ENCODE assay signal across 13 cellular contexts in the genomic region with DNA sequence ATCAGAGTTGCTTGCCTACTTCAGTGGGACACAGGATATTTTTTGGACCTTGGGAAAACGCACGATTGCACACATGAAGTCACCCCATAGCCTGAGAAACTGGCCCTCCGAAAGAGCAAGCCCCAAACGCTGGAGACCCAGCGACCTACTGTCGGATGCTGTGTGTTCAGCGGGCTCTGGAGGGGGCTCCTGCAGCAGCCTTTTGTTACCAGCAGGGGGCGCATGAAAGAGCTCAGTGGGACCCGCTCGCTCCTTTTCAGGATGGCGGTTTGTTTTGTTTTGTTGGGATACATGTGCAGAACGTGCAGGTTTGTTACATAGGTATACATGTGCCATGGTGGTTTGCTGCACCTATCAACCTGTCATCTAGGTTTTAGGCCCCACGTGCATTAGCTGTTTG. TPM values are rescaled to one million over a fixed set of nuclear protein-coding genes. Genes with fewer than 3 reads are reported as not detected.
DNase-seq lines count a peak whose midpoint lies in the region; ATAC-seq, FAIRE-seq and TF ChIP-seq lines count a peak whose summit lies in the region.
"Had no signal": no experiment of that assay in that cellular context is flagged by ENCODE, and none has a peak within 500 bp of the region (broad histone marks: within the 10 kb centered on the region; RNA-seq: fewer than 3 reads in every experiment).

No MANE protein-coding gene starts in this region.

- DNase-seq in A549 (ENCODE audit: low read depth in 1 of 2, low spot score in 1 of 2) (peak in 1 of 2 experiments; percentile 28), D341Med (ENCODE audit: low spot score) (peak; percentile 21), PC-3 (no peak), foreskin fibroblast (no peak), GF-D8 (lab: John Stamatoyannopoulos, UW) (no peak), NCI-H2029 treated with DMSO at 0.1 percent for 48 hours (lab: John Stamatoyannopoulos, UW) (no peak), GOT3 (lab: John Stamatoyannopoulos, UW) (no peak)
- DNase-seq: activated CD4-positive, alpha-beta T cell treated with anti-CD3 and anti-CD28 coated beads, Interleukin-2, amount 50 U/mL, for 4 hours; kidney glomerular epithelial cell; SJCRH30 had no signal

- no peak overlapping the region for H3K27ac ChIP-seq in A549
- no peak overlapping the region for H3K27ac ChIP-seq in PC-3 (ENCODE audit: low read length)
- H3K27ac ChIP-seq: parathyroid adenoma, SJCRH30, tibial nerve had no signal

- TF ChIP-seq POLR2A in A549 (IDR thresholded peaks at IDR 0.05; ENCODE audit: low read length) = no peak

- no peak overlapping the region for H3K9ac ChIP-seq in PC-3 (ENCODE audit: low read length)
- H3K9ac ChIP-seq: parathyroid adenoma had no signal

- TF ChIP-seq EP300 in A549 (IDR thresholded peaks at IDR 0.05) = no peak

- H3K4me3 ChIP-seq in A549 (no peak overlapping the region), PC-3 (ENCODE audit: low read length) (no peak overlapping the region), foreskin fibroblast (ENCODE audit: low read depth in 1 of 2, low read length in 2 of 2) (no peak overlapping the region)
- H3K4me3 ChIP-seq: SJCRH30, tibial nerve had no signal

- ATAC-seq in A549 (peak in 1 of 2 experiments; percentile 67; a peak in 3 of 6 replicates), PC-3 (no peak), GM18867 (IDR thresholded peaks at IDR 0.05; ENCODE audit: unreplicated experiment) (no peak)

- 72% methylated on average over 13 of the region's 13 CpGs for WGBS in A549 (ENCODE audit: missing lambda C conversion rate)

- H3K9me2 ChIP-seq in PC-3 (replicated peaks; ENCODE audit: low read length) = no peaks in the 10 kb centered on the region

- no peak for TF ChIP-seq RAD21 in A549 (conservative IDR thresholded peaks at IDR 0.05 in 1 of 2, IDR thresholded peaks at IDR 0.05 in 1 of 2)

- H3K4me2 ChIP-seq in A549 (no peak overlapping the region), PC-3 (ENCODE audit: low read length) (no peak overlapping the region)

- no TSS peak for BruUV-seq in PC-3 (replicated peaks; lab: Mats Ljungman, UMichigan)

- H3K9me3 ChIP-seq in A549 (no peaks in the 10 kb centered on the region), PC-3 (ENCODE audit: low read length) (no peaks in the 10 kb centered on the region)
- H3K9me3 ChIP-seq: SJCRH30, tibial nerve had no signal

- POLR2A ChIA-PET in A549 (lab: Yijun Ruan, JAX) = no interaction called here
- POLR2A ChIA-PET in PC-3 (lab: Charles Lee; ENCODE audit: unreplicated experiment) = no interaction called here

- H3K4me1 ChIP-seq in A549 = no peaks in the 10 kb centered on the region
- H3K4me1 ChIP-seq in PC-3 (ENCODE audit: insufficient read depth, low read length) = no peaks in the 10 kb centered on the region
- H3K4me1 ChIP-seq: parathyroid adenoma had no signal

- no peak for FAIRE-seq in A549 (lab: Jason Lieb, UNC)

- intact Hi-C loops in PC-3 (cut with micrococcal nuclease) = no loop called here

- H3K27me3 ChIP-seq in PC-3 (ENCODE audit: low read length) = no peaks in the 10 kb centered on the region
- H3K27me3 ChIP-seq: SJCRH30, tibial nerve had no signal

- no peaks in the 10 kb centered on the region for H3K36me3 ChIP-seq in PC-3 (ENCODE audit: low read depth, low read length)
- H3K36me3 ChIP-seq: SJCRH30 had no signal

- H4K20me1 ChIP-seq in PC-3 (ENCODE audit: low read length) = no peaks in the 10 kb centered on the region

- H3F3A ChIP-seq in PC-3 (ENCODE audit: low read length, unreplicated experiment) = no peaks in the 10 kb centered on the region

- no peaks in the 10 kb centered on the region for H3K79me2 ChIP-seq in PC-3 (ENCODE audit: low read length)
- H3K79me2 ChIP-seq: parathyroid adenoma had no signal

- CTCF ChIA-PET in A549 (lab: Yijun Ruan, JAX) (interaction anchor here (1.1 to 18.5 kb wide), 4 partner anchors 14 to 108 kb away, joined by 3 to 315 read pairs (median 100); no protein-coding TSS in a partner anchor), PC-3 (lab: Charles Lee) (no interaction called here)

- TF ChIP-seq CTCF in A549 (IDR thresholded peaks at IDR 0.05) = peak; percentile 25; the same call in 2 of the 3 replicates
- TF ChIP-seq CTCF in PC-3 (conservative IDR thresholded peaks at IDR 0.05; ENCODE audit: low read depth, low read length) = peak; percentile 41; the same call in 1 of the 2 replicates
- TF ChIP-seq CTCF in foreskin fibroblast (IDR thresholded peaks at IDR 0.05; ENCODE audit: low read depth, low read length) = peak; percentile 21

- H2AFZ ChIP-seq in PC-3 (ENCODE audit: low read length) = no peak overlapping the region
- H2AFZ ChIP-seq: parathyroid adenoma had no signal

TF ChIP-seq in A549, 52 proteins besides CTCF, POLR2A, EP300 and RAD21:
- TF ChIP-seq, protein P1, sequence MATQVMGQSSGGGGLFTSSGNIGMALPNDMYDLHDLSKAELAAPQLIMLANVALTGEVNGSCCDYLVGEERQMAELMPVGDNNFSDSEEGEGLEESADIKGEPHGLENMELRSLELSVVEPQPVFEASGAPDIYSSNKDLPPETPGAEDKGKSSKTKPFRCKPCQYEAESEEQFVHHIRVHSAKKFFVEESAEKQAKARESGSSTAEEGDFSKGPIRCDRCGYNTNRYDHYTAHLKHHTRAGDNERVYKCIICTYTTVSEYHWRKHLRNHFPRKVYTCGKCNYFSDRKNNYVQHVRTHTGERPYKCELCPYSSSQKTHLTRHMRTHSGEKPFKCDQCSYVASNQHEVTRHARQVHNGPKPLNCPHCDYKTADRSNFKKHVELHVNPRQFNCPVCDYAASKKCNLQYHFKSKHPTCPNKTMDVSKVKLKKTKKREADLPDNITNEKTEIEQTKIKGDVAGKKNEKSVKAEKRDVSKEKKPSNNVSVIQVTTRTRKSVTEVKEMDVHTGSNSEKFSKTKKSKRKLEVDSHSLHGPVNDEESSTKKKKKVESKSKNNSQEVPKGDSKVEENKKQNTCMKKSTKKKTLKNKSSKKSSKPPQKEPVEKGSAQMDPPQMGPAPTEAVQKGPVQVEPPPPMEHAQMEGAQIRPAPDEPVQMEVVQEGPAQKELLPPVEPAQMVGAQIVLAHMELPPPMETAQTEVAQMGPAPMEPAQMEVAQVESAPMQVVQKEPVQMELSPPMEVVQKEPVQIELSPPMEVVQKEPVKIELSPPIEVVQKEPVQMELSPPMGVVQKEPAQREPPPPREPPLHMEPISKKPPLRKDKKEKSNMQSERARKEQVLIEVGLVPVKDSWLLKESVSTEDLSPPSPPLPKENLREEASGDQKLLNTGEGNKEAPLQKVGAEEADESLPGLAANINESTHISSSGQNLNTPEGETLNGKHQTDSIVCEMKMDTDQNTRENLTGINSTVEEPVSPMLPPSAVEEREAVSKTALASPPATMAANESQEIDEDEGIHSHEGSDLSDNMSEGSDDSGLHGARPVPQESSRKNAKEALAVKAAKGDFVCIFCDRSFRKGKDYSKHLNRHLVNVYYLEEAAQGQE (IDR thresholded peaks at IDR 0.05) = no peak
- TF ChIP-seq RFX5 (IDR thresholded peaks at IDR 0.05) (no peak), MAX (IDR thresholded peaks at IDR 0.05) (no peak), HEYL (CRISPR knock-in tag; IDR thresholded peaks at IDR 0.05) (no peak), HES2 (IDR thresholded peaks at IDR 0.05) (no peak), TFCP2L1 (CRISPR knock-in tag; IDR thresholded peaks at IDR 0.05) (no peak), CHD2 (IDR thresholded peaks at IDR 0.05; ENCODE audit: low read length, partially characterized antibody) (no peak), CBX2 (IDR thresholded peaks at IDR 0.05; ENCODE audit: borderline replicate concordance, low read depth) (no peak), ATOH8 (CRISPR knock-in tag; IDR thresholded peaks at IDR 0.05; ENCODE audit: low read depth) (no peak), RCOR1 (IDR thresholded peaks at IDR 0.05; ENCODE audit: low read depth, low read length) (no peak), HDAC2 (IDR thresholded peaks at IDR 0.05) (no peak), USF2 (IDR thresholded peaks at IDR 0.05) (no peak), SREBF2 (IDR thresholded peaks at IDR 0.05) (no peak)

RNA-seq across cellular contexts. Expression of gene MYH3, which starts 28.4 kb away (rescaled TPM):
- polyA plus RNA-seq in A549 (2011; rRNA removed) (1.6 TPM in 2 replicates), A549 (2017; fragmentation: RNase III; extraction: RNeasy Plus Mini Kit Qiagen cat#74134 plus additional on column Dnase treatment) (2.1 to 2.6 TPM (median 2.2 TPM) in 3 replicates)
- 1.1 and 1.4 TPM in 2 replicates for polyA plus RNA-seq in A549 (2012; cell fraction: cytosol; rRNA removed)
- 3.5 and 4.3 TPM in 2 replicates for polyA plus RNA-seq in A549 (2012; cell fraction: nucleus; rRNA removed)
- 0.66 and 5.0 TPM in 2 replicates for polyA minus RNA-seq in A549 (2011; rRNA and poly(A)+ RNA removed)
- 1.3 and 4.1 TPM in 2 replicates for total RNA-seq in PC-3 (2014; rRNA removed)
